24 cellular contexts compared by ENCODE assay signal in genomic region chr1:85219853-85220610, GRCh38.
"Had no signal": no experiment of that assay in that cellular context is flagged by ENCODE, and none has a peak within 500 bp of the region (broad histone marks: within the 10 kb centered on the region; RNA-seq: fewer than 3 reads in every experiment).

No MANE protein-coding gene starts in this region.

- H3K4me3 ChIP-seq: suprapubic skin, vagina had no signal

- H3K27me3 ChIP-seq: suprapubic skin, vagina had no signal

- H3K36me3 ChIP-seq: suprapubic skin, vagina had no signal

- H3K9me3 Mint-ChIP-seq: activated CD4-positive, alpha-beta memory T cell treated with anti-CD3 and anti-CD28 coated beads, Interleukin-2, amount 10 ng/mL, durations not matched to agents 7 days and 5 days; activated naive CD4-positive, alpha-beta T cell treated with anti-CD3 and anti-CD28 coated beads, Interleukin-2, amount 10 ng/mL, durations not matched to agents 7 days and 5 days; activated T-cell treated with anti-CD3 and anti-CD28 coated beads, Interleukin-2, amount 50 U/mL, for 72 hours; dendritic cell treated with granulocyte-macrophage colony-stimulating factor and Interleukin-4, amounts not matched to agents 40 ng/mL and 50 ng/mL, for 4 days; neural crest cell; T-helper 1 cell treated with Interleukin-12 subunit alpha and Interleukin-12 subunit beta and Interleukin-4 antibody, amounts not matched to agents 30 μg/mL and 1 μg/mL, for 36 hours had no signal

- H3K27ac ChIP-seq: suprapubic skin, vagina had no signal

- H3K9me3 ChIP-seq: suprapubic skin, vagina had no signal

- H3K4me3 Mint-ChIP-seq: activated CD4-positive, alpha-beta memory T cell treated with anti-CD3 and anti-CD28 coated beads, Interleukin-2, amount 10 ng/mL, durations not matched to agents 7 days and 5 days; activated naive CD4-positive, alpha-beta T cell treated with anti-CD3 and anti-CD28 coated beads, Interleukin-2, amount 10 ng/mL, durations not matched to agents 7 days and 5 days; activated T-cell treated with anti-CD3 and anti-CD28 coated beads, Interleukin-2, amount 50 U/mL, for 72 hours; dendritic cell treated with granulocyte-macrophage colony-stimulating factor and Interleukin-4, amounts not matched to agents 40 ng/mL and 50 ng/mL, for 4 days; neural crest cell; T-helper 1 cell treated with Interleukin-12 subunit alpha and Interleukin-12 subunit beta and Interleukin-4 antibody, amounts not matched to agents 30 μg/mL and 1 μg/mL, for 36 hours had no signal

- H3K36me3 Mint-ChIP-seq: activated naive CD4-positive, alpha-beta T cell treated with anti-CD3 and anti-CD28 coated beads, Interleukin-2, amount 10 ng/mL, durations not matched to agents 7 days and 5 days had no signal

- H3K27ac Mint-ChIP-seq: activated CD4-positive, alpha-beta memory T cell treated with anti-CD3 and anti-CD28 coated beads, Interleukin-2, amount 10 ng/mL, durations not matched to agents 7 days and 5 days; activated naive CD4-positive, alpha-beta T cell treated with anti-CD3 and anti-CD28 coated beads, Interleukin-2, amount 10 ng/mL, durations not matched to agents 7 days and 5 days; activated T-cell treated with anti-CD3 and anti-CD28 coated beads, Interleukin-2, amount 50 U/mL, for 72 hours; dendritic cell treated with granulocyte-macrophage colony-stimulating factor and Interleukin-4, amounts not matched to agents 40 ng/mL and 50 ng/mL, for 4 days; T-helper 1 cell treated with Interleukin-12 subunit alpha and Interleukin-12 subunit beta and Interleukin-4 antibody, amounts not matched to agents 30 μg/mL and 1 μg/mL, for 36 hours had no signal

- DNase-seq: activated CD4-positive, alpha-beta memory T cell treated with anti-CD3 and anti-CD28 coated beads, Interleukin-2, amount 10 ng/mL, durations not matched to agents 7 days and 5 days; activated CD4-positive, alpha-beta T cell treated with anti-CD3 and anti-CD28 coated beads for 48 hours; activated CD4-positive, CD25-positive, alpha-beta regulatory T cell; activated effector memory CD4-positive, alpha-beta T cell treated with Interleukin-2 at 50 U/mL for 16 hours; activated naive CD4-positive, alpha-beta T cell treated with anti-CD3 and anti-CD28 coated beads, Interleukin-2, amount 10 ng/mL, durations not matched to agents 7 days and 5 days; activated T-cell treated with anti-CD3 and anti-CD28 coated beads, Interleukin-2, amount 50 U/mL, for 72 hours; amygdala; effector CD8-positive, alpha-beta T cell; foreskin melanocyte; glutamatergic neuron; hypothalamus; left ventricle myocardium superior; mammary epithelial cell; midbrain; retina; stimulated activated CD4-positive, alpha-beta T cell treated with anti-CD3 and anti-CD28 coated beads, Interleukin-4, amount 100 ng/mL, for 24 hours; stimulated activated naive CD8-positive, alpha-beta T cell treated with anti-CD3 and anti-CD28 coated beads, Interleukin-15, Interleukin-2, amounts not matched to agents 100 U/mL and 50 U/mL, for 24 hours; T1000; trophoblast cell had no signal

- H3K4me1 Mint-ChIP-seq: activated CD4-positive, alpha-beta memory T cell treated with anti-CD3 and anti-CD28 coated beads, Interleukin-2, amount 10 ng/mL, durations not matched to agents 7 days and 5 days; activated naive CD4-positive, alpha-beta T cell treated with anti-CD3 and anti-CD28 coated beads, Interleukin-2, amount 10 ng/mL, durations not matched to agents 7 days and 5 days had no signal

- ATAC-seq: activated T-cell treated with anti-CD3 and anti-CD28 coated beads, Interleukin-2, amount 50 U/mL, for 72 hours; left ventricle myocardium superior; stimulated activated naive CD8-positive, alpha-beta T cell treated with anti-CD3 and anti-CD28 coated beads, Interleukin-15, Interleukin-2, amounts not matched to agents 100 U/mL and 50 U/mL, for 24 hours had no signal

- H3K27me3 Mint-ChIP-seq: dendritic cell treated with granulocyte-macrophage colony-stimulating factor and Interleukin-4, amounts not matched to agents 40 ng/mL and 50 ng/mL, for 4 days had no signal
